ENCODE assay signal across 20 cellular contexts in the genomic region with DNA sequence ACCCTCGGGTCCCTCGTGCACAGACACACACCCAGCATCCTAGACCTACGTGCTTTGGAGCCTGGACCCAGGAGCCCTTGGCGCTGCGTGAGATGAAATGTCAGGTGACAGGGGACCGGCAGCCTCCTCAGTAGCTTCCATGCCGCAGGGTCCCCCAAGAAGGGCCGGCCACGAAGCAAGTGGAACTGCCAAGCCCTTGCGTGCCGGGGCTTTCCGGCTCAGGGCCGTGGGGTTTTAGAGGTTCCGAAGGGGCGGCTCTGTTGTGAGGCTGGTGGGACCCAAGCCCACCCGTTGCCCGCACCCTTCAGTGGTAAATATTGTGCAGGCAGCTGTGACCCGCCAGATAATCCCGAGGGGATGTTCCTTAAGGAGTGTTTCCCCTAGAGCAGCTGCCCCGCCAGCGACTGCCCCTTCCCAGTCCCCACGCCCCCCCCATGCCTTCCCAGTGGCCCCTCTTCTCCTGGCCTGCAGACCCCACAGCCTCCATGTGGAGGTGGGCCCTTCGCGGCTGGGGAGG.
DNase-seq lines count a peak whose midpoint lies in the region; ATAC-seq and TF ChIP-seq lines count a peak whose summit lies in the region.
"Had no signal": no experiment of that assay in that cellular context is flagged by ENCODE, and none has a peak within 500 bp of the region (broad histone marks: within the 10 kb centered on the region; RNA-seq: fewer than 3 reads in every experiment).

No MANE protein-coding gene starts in this region.

- TF ChIP-seq POLR2A in stomach (IDR thresholded peaks at IDR 0.05): no peak

- H3K4me1 ChIP-seq in lower lobe of right lung (no peaks in the 10 kb centered on the region), stomach (no peaks in the 10 kb centered on the region)
- H3K4me1 ChIP-seq: gastrocnemius medialis had no signal

- no peak overlapping the region for H3K4me3 ChIP-seq in WERI-Rb-1 (ENCODE audit: low read depth, low read length)
- no peak overlapping the region for H3K4me3 ChIP-seq in lower lobe of right lung
- H3K4me3 ChIP-seq in stomach: no peak overlapping the region
- H3K4me3 ChIP-seq: cardiac muscle cell, gastrocnemius medialis, GM12878, SK-N-MC had no signal

- H3K27ac ChIP-seq in WERI-Rb-1 (no peak overlapping the region), lower lobe of right lung (no peak overlapping the region), stomach (no peak overlapping the region)
- H3K27ac ChIP-seq: C4-2B, cardiac muscle cell, gastrocnemius medialis, SK-N-MC had no signal

- H3K36me3 Mint-ChIP-seq in natural killer cell: no peaks in the 10 kb centered on the region

- H3K4me1 Mint-ChIP-seq in natural killer cell: no peaks in the 10 kb centered on the region

- DNase-seq in activated effector memory CD4-positive, alpha-beta T cell treated with anti-CD3 and anti-CD28 coated beads, Interleukin-2, amount 50 U/mL, for 16 hours: peak; percentile 41
- no peak for DNase-seq in activated effector memory CD4-positive, alpha-beta T cell treated with Interleukin-2 at 50 U/mL for 16 hours
- DNase-seq in WERI-Rb-1 (peak; percentile 4), lower lobe of right lung (peak; percentile 34), stomach (peak; percentile 19), natural killer cell (no peak), activated gamma-delta T cell treated with Interleukin-2 at 50 U/mL for 16 hours (no peak), GM03348 (ENCODE audit: low spot score) (no peak)
- DNase-seq: amygdala, DMS 273 treated with DMSO at 0.1 percent for 48 hours, gastrocnemius medialis, GF-D8, NCI-H187, NCI-H345, nucleus accumbens had no signal

- no peak overlapping the region for H3K4me3 Mint-ChIP-seq in natural killer cell

- TF ChIP-seq EP300 in stomach (IDR thresholded peaks at IDR 0.05): no peak

- peaks cover 6 to 9% of the 10 kb centered on the region in 2 donors for H3K27me3 Mint-ChIP-seq in natural killer cell (ENCODE audit: low read depth in 2 of 2)

- intact Hi-C loops in lower lobe of right lung (cut with DNase I): no loop called here
- intact Hi-C loops in stomach (cut with DNase I; ENCODE audit: low total_unique reads): no loop called here
- intact Hi-C loops in natural killer cell (cut with micrococcal nuclease): no loop called here

- 82 to 94% (median 86%) methylated on average over 11 to 24 of the region's 24 CpGs for WGBS in stomach, 5 donors

- TF ChIP-seq CTCF in WERI-Rb-1 (IDR thresholded peaks at IDR 0.05; ENCODE audit: low read depth, low read length) (no peak), lower lobe of right lung (IDR thresholded peaks at IDR 0.05) (no peak), stomach (IDR thresholded peaks at IDR 0.05) (no peak), natural killer cell (IDR thresholded peaks at IDR 0.05) (no peak)

- H3K9me3 ChIP-seq in WERI-Rb-1 (ENCODE audit: severe bottlenecking) (no peaks in the 10 kb centered on the region), lower lobe of right lung (no peaks in the 10 kb centered on the region), stomach (no peaks in the 10 kb centered on the region)
- H3K9me3 ChIP-seq: gastrocnemius medialis had no signal

- H3K27me3 ChIP-seq in WERI-Rb-1 (ENCODE audit: insufficient read depth, low read depth, severe bottlenecking): no peaks in the 10 kb centered on the region
- no peaks in the 10 kb centered on the region for H3K27me3 ChIP-seq in lower lobe of right lung (ENCODE audit: low read depth)
- no peaks in the 10 kb centered on the region for H3K27me3 ChIP-seq in stomach
- H3K27me3 ChIP-seq: cardiac muscle cell, gastrocnemius medialis had no signal

- no peak for ATAC-seq in lower lobe of right lung
- ATAC-seq in natural killer cell: no peak
- ATAC-seq: esophagus mucosa, gastrocnemius medialis, GM12878 had no signal

- H3K27ac Mint-ChIP-seq in natural killer cell: no peak overlapping the region

- no peaks in the 10 kb centered on the region for H3K9me3 Mint-ChIP-seq in natural killer cell

- H3K36me3 ChIP-seq in WERI-Rb-1 (no peaks in the 10 kb centered on the region), lower lobe of right lung (peaks cover 37% of the 10 kb centered on the region), stomach (peaks cover 0 to 22% (median 8%) of the 10 kb centered on the region in 4 donors)
- H3K36me3 ChIP-seq: gastrocnemius medialis had no signal

Comparison
In these comparisons a context has a peak if more than half of its experiments do, and no peak if none do; other contexts are left out.
1. DNase-seq: peak in activated effector memory CD4-positive, alpha-beta T cell treated with anti-CD3 and anti-CD28 coated beads, Interleukin-2, amount 50 U/mL, for 16 hours (single experiment), WERI-Rb-1 (single experiment), lower lobe of right lung (single experiment) and stomach (single experiment); none in activated effector memory CD4-positive, alpha-beta T cell treated with Interleukin-2 at 50 U/mL for 16 hours (single experiment), natural killer cell (single experiment), activated gamma-delta T cell treated with Interleukin-2 at 50 U/mL for 16 hours (single experiment) and GM03348 (single experiment).